ENCODE assay signal across 1 cellular context in the genomic region with DNA sequence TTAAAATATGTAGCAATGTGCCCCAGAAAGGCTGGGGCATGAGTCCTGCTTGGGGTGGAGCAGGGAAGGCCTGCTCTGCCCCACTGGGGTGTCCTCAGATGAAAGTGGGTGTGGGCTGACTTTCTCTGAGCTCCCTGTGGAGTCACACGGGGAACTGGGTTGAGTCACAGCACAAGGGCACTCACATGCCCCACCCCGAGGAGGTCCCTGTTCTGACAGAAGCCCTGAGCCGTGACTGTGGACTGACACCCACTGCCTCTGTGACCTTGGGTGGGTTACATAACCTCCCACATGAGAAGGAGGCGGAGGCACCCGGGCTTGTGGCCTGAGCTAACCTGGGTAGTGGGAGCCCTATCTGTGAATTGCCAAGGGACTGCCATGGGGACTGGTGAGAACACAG.
TF ChIP-seq lines count a peak whose summit lies in the region.

No MANE protein-coding gene starts in this region.

TF ChIP-seq in GM12878, 131 proteins besides CTCF, POLR2A, EP300 and RAD21 (continued from another document):
- TF ChIP-seq, protein P1, sequence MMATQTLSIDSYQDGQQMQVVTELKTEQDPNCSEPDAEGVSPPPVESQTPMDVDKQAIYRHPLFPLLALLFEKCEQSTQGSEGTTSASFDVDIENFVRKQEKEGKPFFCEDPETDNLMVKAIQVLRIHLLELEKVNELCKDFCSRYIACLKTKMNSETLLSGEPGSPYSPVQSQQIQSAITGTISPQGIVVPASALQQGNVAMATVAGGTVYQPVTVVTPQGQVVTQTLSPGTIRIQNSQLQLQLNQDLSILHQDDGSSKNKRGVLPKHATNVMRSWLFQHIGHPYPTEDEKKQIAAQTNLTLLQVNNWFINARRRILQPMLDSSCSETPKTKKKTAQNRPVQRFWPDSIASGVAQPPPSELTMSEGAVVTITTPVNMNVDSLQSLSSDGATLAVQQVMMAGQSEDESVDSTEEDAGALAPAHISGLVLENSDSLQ (IDR thresholded peaks at IDR 0.05), result no peak
- TF ChIP-seq MEF2B (IDR thresholded peaks at IDR 0.05; ENCODE audit: partially characterized antibody, poor library complexity, severe bottlenecking) (peak; percentile 13), BHLHE40 (IDR thresholded peaks at IDR 0.05; ENCODE audit: borderline replicate concordance in 1 of 2, low read depth in 2 of 2, low read length in 1 of 2) (peak in 1 of 2 experiments; percentile 39; a peak in 1 of 4 replicates), ATF7 (IDR thresholded peaks at IDR 0.05; ENCODE audit: low read depth) (peak; percentile 31), MYC (IDR thresholded peaks at IDR 0.05; ENCODE audit: insufficient read depth, insufficient read length, insufficient replicate concordance, low read length, severe bottlenecking) (no peak), ZNF24 (IDR thresholded peaks at IDR 0.05) (no peak)
